ENCODE assay signal across 17 cellular contexts in genomic region chr1:1609822-1610485, GRCh38. TPM values are rescaled to one million over a fixed set of nuclear protein-coding genes. Genes with fewer than 3 reads are reported as not detected.
DNase-seq lines count a peak whose midpoint lies in the region; ATAC-seq and TF ChIP-seq lines count a peak whose summit lies in the region.
"Had no signal": no experiment of that assay in that cellular context is flagged by ENCODE, and none has a peak within 500 bp of the region (broad histone marks: within the 10 kb centered on the region; RNA-seq: fewer than 3 reads in every experiment).

No MANE protein-coding gene starts in this region.

- H4K8ac ChIP-seq in mesenchymal stem cell (ENCODE audit: low read length): no peak overlapping the region

- H3K18ac ChIP-seq in mesenchymal stem cell (ENCODE audit: low read depth in 1 of 2, low read length in 2 of 2): no peak overlapping the region

- H2AFZ ChIP-seq in KMS-11 (ENCODE audit: low read depth) (peak overlapping the region; percentile 55), mesenchymal stem cell (ENCODE audit: low read depth, low read length) (no peak overlapping the region)

- no peak overlapping the region for H2AK5ac ChIP-seq in mesenchymal stem cell (ENCODE audit: low read length, severe bottlenecking)

- 72% methylated on average over 11 of the region's 12 CpGs for WGBS in mesenchymal stem cell

- H3K79me1 ChIP-seq in mesenchymal stem cell (replicated peaks; ENCODE audit: low read length, poor library complexity, severe bottlenecking): peaks cover 17% of the 10 kb centered on the region

- H3K14ac ChIP-seq in mesenchymal stem cell (ENCODE audit: low read length in 2 of 2): no peak overlapping the region

- no peaks in the 10 kb centered on the region for H3K27me3 ChIP-seq in BE2C
- H3K27me3 ChIP-seq in KMS-11 (ENCODE audit: insufficient read depth, low read depth): no peaks in the 10 kb centered on the region
- H3K27me3 ChIP-seq in WERI-Rb-1 (ENCODE audit: insufficient read depth, low read depth, severe bottlenecking): no peaks in the 10 kb centered on the region
- peaks cover 0 to 2% of the 10 kb centered on the region in 2 experiments for H3K27me3 ChIP-seq in mesenchymal stem cell (ENCODE audit: control insufficient read depth in 1 of 2, insufficient read depth in 1 of 2, low read length in 2 of 2)

- H4K91ac ChIP-seq in mesenchymal stem cell (ENCODE audit: low read length): peak overlapping the region; percentile 39

- no peak overlapping the region for H2BK12ac ChIP-seq in mesenchymal stem cell (ENCODE audit: low read length in 2 of 2)

- H3K9me3 ChIP-seq in BE2C: no peaks in the 10 kb centered on the region
- no peaks in the 10 kb centered on the region for H3K9me3 ChIP-seq in WERI-Rb-1 (ENCODE audit: severe bottlenecking)
- H3K9me3 ChIP-seq in mesenchymal stem cell (ENCODE audit: control insufficient read depth, low read length): no peaks in the 10 kb centered on the region
- H3K9me3 ChIP-seq: Caco-2 had no signal

- H3K36me3 Mint-ChIP-seq in progenitor cell of endocrine pancreas (ENCODE audit: insufficient read depth): peaks cover 1% of the 10 kb centered on the region
- H3K36me3 Mint-ChIP-seq in natural killer cell: no peaks in the 10 kb centered on the region

- H3K4me1 Mint-ChIP-seq in progenitor cell of endocrine pancreas (ENCODE audit: low read depth) (peaks cover 17% of the 10 kb centered on the region), natural killer cell (peaks cover 14 to 16% of the 10 kb centered on the region in 2 donors)

- H3K9me3 Mint-ChIP-seq in progenitor cell of endocrine pancreas (ENCODE audit: low read depth) (no peaks in the 10 kb centered on the region), natural killer cell (no peaks in the 10 kb centered on the region)

- H3K4me1 ChIP-seq in BE2C: peaks cover 5% of the 10 kb centered on the region; the same call in 1 of the 2 replicates
- peaks cover 30% of the 10 kb centered on the region for H3K4me1 ChIP-seq in KMS-11 (ENCODE audit: low read depth, poor library complexity, severe bottlenecking)
- H3K4me1 ChIP-seq in mesenchymal stem cell (ENCODE audit: control insufficient read depth, insufficient read depth, low read depth, low read length): peaks cover 16% of the 10 kb centered on the region

- H3K9ac ChIP-seq in KMS-11: peak overlapping the region; percentile 20; the same call in 1 of the 2 replicates
- H3K9ac ChIP-seq in mesenchymal stem cell (ENCODE audit: low read length): no peak overlapping the region

- H3K4me2 ChIP-seq in KMS-11: peak overlapping the region; percentile 43; the same call in 1 of the 2 replicates
- no peak overlapping the region for H3K4me2 ChIP-seq in mesenchymal stem cell (ENCODE audit: low read length, poor library complexity, severe bottlenecking)

- no peak overlapping the region for H3K27ac Mint-ChIP-seq in progenitor cell of endocrine pancreas
- H3K27ac Mint-ChIP-seq in natural killer cell: no peak overlapping the region

- H3K4me3 Mint-ChIP-seq in progenitor cell of endocrine pancreas (ENCODE audit: low read depth) (no peak overlapping the region), natural killer cell (no peak overlapping the region)
- H3K4me3 Mint-ChIP-seq: CD14-positive monocyte had no signal

- H3K27me3 Mint-ChIP-seq in progenitor cell of endocrine pancreas (peaks cover under 1% of the 10 kb centered on the region), natural killer cell (ENCODE audit: low read depth in 2 of 2) (no peaks in the 10 kb centered on the region)

- TF ChIP-seq CTCF in BE2C (IDR thresholded peaks at IDR 0.05; ENCODE audit: low read depth, low read length): no peak
- no peak for TF ChIP-seq CTCF in KMS-11 (conservative IDR thresholded peaks at IDR 0.05; ENCODE audit: low read depth, low read length)
- no peak for TF ChIP-seq CTCF in WERI-Rb-1 (IDR thresholded peaks at IDR 0.05; ENCODE audit: low read depth, low read length)
- no peak for TF ChIP-seq CTCF in progenitor cell of endocrine pancreas (IDR thresholded peaks at IDR 0.05; ENCODE audit: unreplicated experiment)
- TF ChIP-seq CTCF in natural killer cell (IDR thresholded peaks at IDR 0.05): no peak

- ATAC-seq in GM18517 (IDR thresholded peaks at IDR 0.05; ENCODE audit: unreplicated experiment) (no peak), natural killer cell (no peak)
- ATAC-seq: Panc1 had no signal

- no peaks in the 10 kb centered on the region for H3K79me2 ChIP-seq in KMS-11 (ENCODE audit: insufficient read depth, low read depth)

- H3K23ac ChIP-seq in mesenchymal stem cell (ENCODE audit: low read length in 2 of 2): no peak overlapping the region

- H3K36me3 ChIP-seq in BE2C: no peaks in the 10 kb centered on the region
- H3K36me3 ChIP-seq in KMS-11 (ENCODE audit: insufficient read depth): no peaks in the 10 kb centered on the region
- H3K36me3 ChIP-seq in WERI-Rb-1: peaks cover 8% of the 10 kb centered on the region; the same call in 1 of the 2 replicates
- H3K36me3 ChIP-seq in mesenchymal stem cell (ENCODE audit: control insufficient read depth in 1 of 2, insufficient read depth in 2 of 2, low read depth in 1 of 2, low read length in 2 of 2): peaks cover 0 to 2% of the 10 kb centered on the region in 2 experiments

- H3K4me3 ChIP-seq in BE2C (ENCODE audit: low read depth, low read length) (no peak overlapping the region), KMS-11 (IDR thresholded peaks at IDR 0.05; ENCODE audit: insufficient read depth, low read depth, low read length) (peak overlapping the region; percentile 49), WERI-Rb-1 (ENCODE audit: low read depth, low read length) (no peak overlapping the region), mesenchymal stem cell (ENCODE audit: insufficient read depth in 1 of 2, low read depth in 1 of 2, low read length in 2 of 2) (no peak overlapping the region)

- H3K27ac ChIP-seq in KMS-11 (peak overlapping the region; percentile 17; the same call in 1 of the 2 replicates), WERI-Rb-1 (peak overlapping the region; percentile 15), mesenchymal stem cell (ENCODE audit: low read length, poor library complexity, severe bottlenecking) (no peak overlapping the region)

- intact Hi-C loops in natural killer cell (cut with micrococcal nuclease): loop anchor here (10.0 kb wide), 1 partner anchor 65 kb away; no protein-coding TSS in a partner anchor

- H2BK15ac ChIP-seq in mesenchymal stem cell (ENCODE audit: low read depth, poor library complexity, severe bottlenecking): no peak overlapping the region

- H2BK120ac ChIP-seq in mesenchymal stem cell (ENCODE audit: low read depth, low read length): no peak overlapping the region

- DNase-seq in BE2C (peak; percentile 35), WERI-Rb-1 (peak; percentile 48), mesenchymal stem cell (no peak), progenitor cell of endocrine pancreas (ENCODE audit: low spot score, unreplicated experiment) (no peak), amygdala (lab: John Stamatoyannopoulos, UW) (no peak), natural killer cell (no peak)
- DNase-seq: Caco-2, EL, NCI-H1436, NCI-H2029 treated with DMSO at 0.1 percent for 48 hours, NCI-H510A, NCI-H774, SHP77 treated with DMSO at 0.1 percent for 48 hours had no signal

- H2BK5ac ChIP-seq in mesenchymal stem cell (ENCODE audit: low read depth, low read length, poor library complexity, severe bottlenecking): no peak overlapping the region

- no peaks in the 10 kb centered on the region for H4K20me1 ChIP-seq in KMS-11 (ENCODE audit: insufficient read depth)

- H3K4ac ChIP-seq in mesenchymal stem cell (ENCODE audit: low read depth in 1 of 2, low read length in 2 of 2): no peak overlapping the region

RNA-seq across cellular contexts. Expression of gene MIB2, which starts 5.3 kb away (rescaled TPM):
- polyA plus RNA-seq in BE2C (2012; ENCODE audit: insufficient read depth, insufficient read length, low read depth): 41.5 TPM
- 33.5 TPM for polyA plus RNA-seq in mesenchymal stem cell (2013, experiment 1 of 2)
- 35.8 TPM for polyA plus RNA-seq in mesenchymal stem cell (2013, experiment 2 of 2)
- total RNA-seq in progenitor cell of endocrine pancreas (132 and 144 TPM in 2 replicates), natural killer cell (10 to 100 TPM; 44.9 to 54.1 (median 46.0) TPM)

RNA-seq across cellular contexts. Expression of gene FNDC10, which starts 10.0 kb away (rescaled TPM):
- polyA plus RNA-seq in BE2C (2012; ENCODE audit: insufficient read depth, insufficient read length, low read depth): 31.5 TPM
- 7.2 TPM for polyA plus RNA-seq in mesenchymal stem cell (2013, experiment 1 of 2)
- polyA plus RNA-seq in mesenchymal stem cell (2013, experiment 2 of 2): 7.8 TPM
- total RNA-seq in progenitor cell of endocrine pancreas: 2.7 and 4.2 TPM in 2 replicates
- 1 to 10 TPM; 2.8 to 3.2 (median 3.0) TPM for total RNA-seq in natural killer cell

RNA-seq across cellular contexts. Expression of gene MMP23B, which starts 22.0 kb away (rescaled TPM):
- 0.66 TPM for polyA plus RNA-seq in BE2C (2012; ENCODE audit: insufficient read depth, insufficient read length, low read depth)
- polyA plus RNA-seq in mesenchymal stem cell (2013, experiment 1 of 2): 24.2 TPM
- polyA plus RNA-seq in mesenchymal stem cell (2013, experiment 2 of 2): 26.9 TPM
- total RNA-seq in progenitor cell of endocrine pancreas (4.4 and 5.3 TPM in 2 replicates), natural killer cell (100 to 1,000 TPM in 2 of 3 donors, 10 to 100 TPM in 1; 82.9 to 130 (median 126) TPM)

RNA-seq across cellular contexts. Expression of gene SSU72, which starts 35.3 kb away (rescaled TPM):
- 249 TPM for polyA plus RNA-seq in BE2C (2012; ENCODE audit: insufficient read depth, insufficient read length, low read depth)
- polyA plus RNA-seq in mesenchymal stem cell (2013, experiment 1 of 2): 139 TPM
- polyA plus RNA-seq in mesenchymal stem cell (2013, experiment 2 of 2): 138 TPM
- total RNA-seq in progenitor cell of endocrine pancreas: 114 and 118 TPM in 2 replicates
- total RNA-seq in natural killer cell: 100 to 1,000 TPM in 1 of 3 donors, 10 to 100 TPM in 2; 87.5 to 107 (median 93.9) TPM

RNA-seq across cellular contexts. Expression of gene CDK11B, which starts 48.9 kb away (rescaled TPM):
- polyA plus RNA-seq in BE2C (2012; ENCODE audit: insufficient read depth, insufficient read length, low read depth): 163 TPM
- polyA plus RNA-seq in mesenchymal stem cell (2013, experiment 1 of 2): 28.9 TPM
- polyA plus RNA-seq in mesenchymal stem cell (2013, experiment 2 of 2): 28.6 TPM
- total RNA-seq in progenitor cell of endocrine pancreas: 26.3 and 28.7 TPM in 2 replicates
- total RNA-seq in natural killer cell: 10 to 100 TPM; 49.6 to 65.9 (median 50.2) TPM

Comparison
In these comparisons a context has a peak if more than half of its experiments do, and no peak if none do; other contexts are left out.
1. DNase-seq: peak in BE2C (single experiment) and WERI-Rb-1 (single experiment); none in mesenchymal stem cell (single experiment), progenitor cell of endocrine pancreas (single experiment), amygdala (0 of 56) and natural killer cell (single experiment).
2. RNA of gene MMP23B, which starts 22.0 kb away (total RNA-seq): 82.9 to 130 TPM in natural killer cell; 4.4 to 5.3 TPM in progenitor cell of endocrine pancreas; every median in the first group is over 10 times any median in the second.